Comparison of ENCODE assay signal across 8 cellular contexts in the genomic region with DNA sequence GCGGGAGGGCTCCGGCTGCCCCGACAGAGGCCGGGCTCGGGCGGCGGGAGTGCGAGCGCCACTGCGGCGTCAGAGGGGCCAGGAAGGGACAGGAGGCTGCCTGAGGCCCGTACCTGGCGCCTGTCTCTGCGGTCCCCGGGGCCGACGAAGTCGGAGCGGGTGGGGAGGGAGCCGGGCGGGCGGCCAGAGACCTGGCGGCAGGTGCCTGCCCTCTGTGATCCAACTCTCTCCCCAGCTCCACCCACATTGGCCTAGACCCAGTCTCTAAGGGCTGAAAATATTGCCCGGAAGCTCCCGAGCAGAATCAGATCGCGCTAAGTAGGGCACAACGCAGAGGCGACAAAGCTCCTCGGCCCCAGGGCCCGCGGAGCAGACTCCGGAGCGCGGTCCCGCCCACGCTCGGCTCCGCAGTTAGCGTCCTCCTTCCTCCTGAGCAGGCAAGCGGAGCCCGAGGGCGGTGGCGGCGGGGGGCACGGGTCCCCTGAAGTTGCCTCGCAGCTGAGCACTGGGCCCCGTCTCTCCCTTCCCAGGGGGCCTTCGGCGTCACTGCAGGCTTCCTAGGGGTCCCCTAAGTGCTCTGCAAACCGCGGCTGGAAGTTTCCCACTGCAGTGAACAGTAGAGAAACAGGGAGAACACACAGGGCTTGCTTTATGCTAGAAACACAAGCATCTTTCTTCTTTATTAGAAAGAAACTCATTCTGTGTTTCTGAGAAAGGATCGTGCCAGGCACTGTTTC. TPM values are rescaled to one million over a fixed set of nuclear protein-coding genes. Genes with fewer than 3 reads are reported as not detected.
A peak's percentile ranks its signal among the peaks of the same experiment; 100 is the strongest.
DNase-seq lines count a peak whose midpoint lies in the region; ATAC-seq and TF ChIP-seq lines count a peak whose summit lies in the region.

Gene MAN2A2 (plus strand): TSS at position 307 of the 737 bp plus-strand sequence. CDS start 906 bp downstream, outside the sequence.

- DNase-seq in ELF-1 (ENCODE audit: low read depth, low spot score), result peak; percentile 64
- DNase-seq in KG1 (lab: John Stamatoyannopoulos, UW), result peak; percentile 44
- peak; percentile 12 for DNase-seq in amniotic epithelial cell (ENCODE audit: low read depth)
- DNase-seq in left ventricle myocardium superior, result peak; percentile 82
- peak; percentile 71 to 88 for DNase-seq in psoas muscle

- intact Hi-C loops in T-helper 1 cell treated with Interleukin-12 subunit alpha and Interleukin-12 subunit beta and Interleukin-4 antibody, amounts not matched to agents 30 ng/mL and 1 ng/mL, for 36 hours (cut with micrococcal nuclease), result loop anchor here (1.0 to 10.0 kb wide), 7 partner anchors 21 to 368 kb away; partner anchors contain the start of genes BLM and RCCD1
- intact Hi-C loops in left ventricle myocardium superior (cut with micrococcal nuclease) (no loop called here), psoas muscle (cut with DNase I) (loop anchor here (1.0 to 2.0 kb wide), 2 partner anchors 29 to 30 kb away; partner anchors contain the start of gene HDDC3 (in 2 of the 2))

- H3K9me3 ChIP-seq in psoas muscle, result no peaks in the 10 kb centered on the region

- 0 to 2% (median 1%) methylated on average over 31 to 53 of the region's 53 CpGs for WGBS in psoas muscle, 3 donors
- 1% methylated on average over 53 of the region's 53 CpGs for WGBS in urinary bladder

- no peaks in the 10 kb centered on the region for H3K27me3 ChIP-seq in psoas muscle (ENCODE audit: insufficient read depth in 3 of 3, low read length in 2 of 3)

- H3K27ac ChIP-seq in psoas muscle (peak within 1 kb of the TSS; percentile 95), urinary bladder (ENCODE audit: low read depth) (peak within 1 kb of the TSS; percentile 90)

- no peak for TF ChIP-seq CTCF in psoas muscle (IDR thresholded peaks at IDR 0.05)

- H3K4me1 ChIP-seq in psoas muscle, result peaks cover 20% of the 10 kb centered on the region
- no peaks in the 10 kb centered on the region for H3K4me1 ChIP-seq in urinary bladder (ENCODE audit: insufficient read depth)

- ATAC-seq in GM21723 (IDR thresholded peaks at IDR 0.05; ENCODE audit: unreplicated experiment) (peak; percentile 56), left ventricle myocardium superior (peak; percentile 62), psoas muscle (peak; percentile 77 to 85 (median 84))

- H3K36me3 ChIP-seq in psoas muscle (ENCODE audit: insufficient read depth in 1 of 2, low read depth in 1 of 2), result peaks cover 0 to 43% of the 10 kb centered on the region in 2 donors
- no peaks in the 10 kb centered on the region for H3K36me3 ChIP-seq in urinary bladder (ENCODE audit: insufficient read depth)

- H3K4me3 ChIP-seq in psoas muscle (peak within 1 kb of the TSS; percentile 69), urinary bladder (ENCODE audit: low read depth, low read length) (peak within 1 kb of the TSS; percentile 81)

RNA-seq across cellular contexts. Expression of gene MAN2A2, which starts in this region (rescaled TPM):
- 257 and 265 TPM in 2 replicates for total RNA-seq in T-helper 1 cell treated with Interleukin-12 subunit alpha and Interleukin-12 subunit beta and Interleukin-4 antibody, amounts not matched to agents 30 ng/mL and 1 ng/mL, for 36 hours
- 146 TPM for total RNA-seq in left ventricle myocardium superior
- total RNA-seq in psoas muscle, result 100 to 1,000 TPM in 3 of 4 donors, 10 to 100 TPM in 1; 73.0 to 127 (median 121) TPM
- 100 to 1,000 TPM in 1 of 3 donors, 10 to 100 TPM in 2; 22.9 to 111 (median 41.5) TPM for polyA plus RNA-seq in psoas muscle
- 19.4 TPM for total RNA-seq in urinary bladder
- 31.4 TPM for polyA plus RNA-seq in urinary bladder

Comparison
In these comparisons a context has a peak if more than half of its experiments do, and no peak if none do; other contexts are left out.
1. Peak in every context shown above with its lines: DNase-seq, ATAC-seq, H3K4me3 ChIP-seq and H3K27ac ChIP-seq.
2. DNase-seq: peak in every context shown above with its lines; median percentile 82 in left ventricle myocardium superior; 80 in psoas muscle; 64 in ELF-1; 44 in KG1; 12 in amniotic epithelial cell.